14 cellular contexts compared by ENCODE assay signal in the genomic region with DNA sequence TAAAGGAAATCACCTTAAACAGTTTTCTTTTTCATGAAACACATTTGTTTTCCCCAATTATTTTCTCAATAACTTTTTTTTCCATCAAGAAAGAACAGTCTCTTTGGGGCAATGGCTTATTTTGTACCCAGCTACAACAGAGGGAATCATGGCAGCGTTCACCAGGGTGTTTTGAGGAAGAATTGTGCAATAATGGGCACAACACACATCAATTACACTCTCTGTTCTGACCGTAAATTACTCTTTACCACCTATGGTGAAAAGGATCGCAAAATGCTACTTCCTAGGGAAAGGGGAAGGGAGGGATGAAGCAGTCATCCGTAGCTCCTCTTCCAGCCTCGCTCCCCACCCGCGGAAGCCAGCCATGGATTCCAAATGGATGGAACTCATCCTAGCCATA. TPM values are rescaled to one million over a fixed set of nuclear protein-coding genes. Genes with fewer than 3 reads are reported as not detected.
DNase-seq lines count a peak whose midpoint lies in the region; ATAC-seq and FAIRE-seq lines count a peak whose summit lies in the region.
"Had no signal": no experiment of that assay in that cellular context is flagged by ENCODE, and none has a peak within 500 bp of the region (broad histone marks: within the 10 kb centered on the region; RNA-seq: fewer than 3 reads in every experiment).

No MANE protein-coding gene starts in this region.

- H3K36me3 ChIP-seq in aorta (ENCODE audit: control insufficient read depth in 1 of 2, insufficient read depth in 2 of 2, low read length in 1 of 2), result peaks cover 3 to 6% of the 10 kb centered on the region in 2 donors

- DNase-seq in NCI-H1417 treated with DMSO at 0.1 percent for 48 hours (lab: John Stamatoyannopoulos, UW), result peak; percentile 76
- peak; percentile 76 for DNase-seq in NCI-H748 (lab: John Stamatoyannopoulos, UW; ENCODE audit: unreplicated experiment)
- no peak for DNase-seq in frontal cortex (ENCODE audit: low spot score in 2 of 2)
- DNase-seq in activated CD4-positive, CD25-positive, alpha-beta regulatory T cell (lab: John Stamatoyannopoulos, UW), result no peak
- DNase-seq in aorta, result no peak
- DNase-seq: CD4-positive, CD25-positive, alpha-beta regulatory T cell; GOT3; HCEC 1CT; MV-4-11; NCI-H226; NCI-H524 had no signal

- H3K9me3 ChIP-seq in aorta (ENCODE audit: control insufficient read depth, low read length), result no peaks in the 10 kb centered on the region

- intact Hi-C loops in aorta (cut with DNase I), result no loop called here

- 83 to 85% methylated on average over 7 of the region's 7 CpGs for WGBS in aorta, 2 donors

- H3K4me3 ChIP-seq in aorta (ENCODE audit: low read length in 2 of 2), result no peak overlapping the region

- H3K27ac ChIP-seq in temporal lobe (ENCODE audit: low read depth, low read length), result peak overlapping the region; percentile 82
- H3K27ac ChIP-seq in aorta (ENCODE audit: low read depth in 1 of 2, low read length in 2 of 2), result no peak overlapping the region

- H3K27me3 ChIP-seq in aorta (ENCODE audit: control insufficient read depth in 1 of 2, insufficient read depth in 2 of 2, low read length in 1 of 2), result no peaks in the 10 kb centered on the region

- no peaks in the 10 kb centered on the region for H3K4me1 ChIP-seq in aorta (ENCODE audit: control insufficient read depth in 1 of 2, insufficient read depth in 2 of 2, low read length in 2 of 2)

- FAIRE-seq in frontal cortex (lab: Jason Lieb, UNC), result peak; percentile 15

- ATAC-seq in GM21528 (IDR thresholded peaks at IDR 0.05; ENCODE audit: low FRiP score, unreplicated experiment) (no peak), aorta (ENCODE audit: low FRiP score) (no peak)
- ATAC-seq: Right ventricle myocardium inferior had no signal

RNA-seq across cellular contexts. Expression of a gene that starts 38.6 kb away (rescaled TPM):
- total RNA-seq in frontal cortex (73.0 TPM), temporal lobe (52.1 TPM), aorta (10 to 100 TPM in 1 of 2 donors, 1 to 10 TPM in 1; 5.7 to 13.1 TPM)
- 1 to 10 TPM; 1.8 to 2.4 TPM for polyA plus RNA-seq in aorta

RNA-seq across cellular contexts. Expression of a gene that starts 47.4 kb away (rescaled TPM):
- total RNA-seq in frontal cortex (0.82 TPM), temporal lobe (0.49 TPM), aorta (1 to 10 TPM; 4.4 to 5.3 TPM)
- 1 to 10 TPM in 1 of 2 donors, under 1 TPM in 1; 0.75 to 1.2 TPM for polyA plus RNA-seq in aorta

Comparison
In these comparisons a context has a peak if more than half of its experiments do, and no peak if none do; other contexts are left out.
1. DNase-seq: peak in NCI-H1417 treated with DMSO at 0.1 percent for 48 hours (single experiment) and NCI-H748 (single experiment); none in frontal cortex (0 of 2), activated CD4-positive, CD25-positive, alpha-beta regulatory T cell (0 of 4) and aorta (0 of 2).